ENCODE assay signal across 11 cellular contexts in the genomic region with DNA sequence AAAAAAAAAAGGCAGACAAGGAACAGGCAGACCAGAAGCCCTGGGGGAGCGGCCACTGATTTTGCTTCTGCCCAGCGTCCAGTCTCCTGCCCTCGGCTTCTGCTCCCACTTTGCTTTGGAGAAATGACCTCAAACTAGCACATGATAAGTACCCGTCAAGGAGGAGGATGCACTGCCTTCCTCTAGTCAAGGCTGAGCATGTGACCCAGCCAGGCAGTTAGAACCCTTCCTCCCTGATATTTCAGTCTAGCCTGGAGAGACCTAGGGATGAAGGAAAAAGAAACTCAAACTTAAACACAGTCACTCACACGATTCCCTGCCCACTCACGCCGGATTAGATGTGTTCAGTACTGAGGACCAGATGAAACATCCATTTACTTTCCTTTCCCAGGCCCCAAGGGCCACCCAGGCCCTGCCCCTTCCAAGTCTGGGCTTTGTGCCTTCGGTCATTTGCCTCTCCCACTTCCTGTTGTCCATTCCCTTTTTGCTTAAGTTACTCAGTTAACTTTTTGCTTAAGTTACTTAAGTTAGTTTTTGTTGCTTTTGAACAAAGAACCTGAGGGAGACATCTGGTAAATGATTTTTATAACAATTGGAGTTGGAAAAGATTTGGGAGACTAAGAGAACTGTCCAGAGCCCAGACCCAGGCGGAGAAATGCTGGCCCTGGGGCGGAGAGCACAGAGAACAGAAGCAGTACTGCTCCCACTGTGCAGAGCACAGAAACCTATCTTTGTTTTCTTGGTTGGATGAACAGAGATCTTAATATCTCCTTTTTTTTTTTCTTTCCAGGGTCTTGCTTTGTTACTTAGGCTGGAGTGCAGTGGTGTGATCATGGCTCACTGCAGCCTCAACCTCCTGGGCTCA. TPM values are rescaled to one million over a fixed set of nuclear protein-coding genes. Genes with fewer than 3 reads are reported as not detected.
DNase-seq lines count a peak whose midpoint lies in the region; ATAC-seq and TF ChIP-seq lines count a peak whose summit lies in the region.
"Had no signal": no experiment of that assay in that cellular context is flagged by ENCODE, and none has a peak within 500 bp of the region (broad histone marks: within the 10 kb centered on the region; RNA-seq: fewer than 3 reads in every experiment).

No MANE protein-coding gene starts in this region.

- no peak overlapping the region for H3K27ac ChIP-seq in mesendoderm (ENCODE audit: low read depth, low read length)
- peak overlapping the region; percentile 40 for H3K27ac ChIP-seq in suprapubic skin
- no peak overlapping the region for H3K27ac ChIP-seq in CD4-positive, alpha-beta T cell (ENCODE audit: low read depth, low read length)

- no peak overlapping the region for H2AK5ac ChIP-seq in mesendoderm (ENCODE audit: low read length)

- WGBS in mesendoderm (ENCODE audit: extremely low coverage, insufficient coverage, low lambda C conversion rate), result no CpG with 5 or more reads among the region's 10 CpGs
- WGBS in suprapubic skin, result 47% methylated on average over 10 of the region's 10 CpGs

- H2BK120ac ChIP-seq in mesendoderm (ENCODE audit: low read depth, low read length), result no peak overlapping the region

- no peaks in the 10 kb centered on the region for H3K9me3 Mint-ChIP-seq in CD4-positive, alpha-beta T cell

- intact Hi-C loops in CD4-positive, alpha-beta T cell (cut with DNase I, micrococcal nuclease), result no loop called here

- H3K4me1 ChIP-seq in mesendoderm (ENCODE audit: control insufficient read depth, low read depth, low read length) (no peaks in the 10 kb centered on the region), suprapubic skin (peaks cover 9% of the 10 kb centered on the region)

- no peak for TF ChIP-seq CTCF in suprapubic skin (IDR thresholded peaks at IDR 0.05)
- TF ChIP-seq CTCF in CD4-positive, alpha-beta T cell (IDR thresholded peaks at IDR 0.05), result no peak

- H3K4ac ChIP-seq in mesendoderm (ENCODE audit: low read depth, low read length), result no peak overlapping the region

- H3K9me3 ChIP-seq in MG63 (no peaks in the 10 kb centered on the region), suprapubic skin (no peaks in the 10 kb centered on the region)
- H3K9me3 ChIP-seq in CD4-positive, alpha-beta T cell (ENCODE audit: control insufficient read depth, low read length), result no peaks in the 10 kb centered on the region

- H4K5ac ChIP-seq in mesendoderm (ENCODE audit: low read length), result no peak overlapping the region

- no peak for TF ChIP-seq EP300 in suprapubic skin (IDR thresholded peaks at IDR 0.05)

- no peaks in the 10 kb centered on the region for H3K27me3 Mint-ChIP-seq in CD4-positive, alpha-beta T cell

- H3K27ac Mint-ChIP-seq in CD4-positive, alpha-beta T cell, result no peak overlapping the region

- no peaks in the 10 kb centered on the region for H3K79me2 ChIP-seq in mesendoderm (ENCODE audit: control insufficient read depth, insufficient read depth, low read length)

- no peak overlapping the region for H3K4me2 ChIP-seq in mesendoderm (ENCODE audit: low read length)

- H3K27me3 ChIP-seq in MG63 (no peaks in the 10 kb centered on the region), mesendoderm (ENCODE audit: insufficient read depth, low read length, poor library complexity) (no peaks in the 10 kb centered on the region), suprapubic skin (no peaks in the 10 kb centered on the region)
- no peaks in the 10 kb centered on the region for H3K27me3 ChIP-seq in CD4-positive, alpha-beta T cell (ENCODE audit: control insufficient read depth, insufficient read depth, low read length)

- ATAC-seq in CD4-positive, alpha-beta T cell (ENCODE audit: poor library complexity), result no peak
- ATAC-seq in HG02798 (IDR thresholded peaks at IDR 0.05; ENCODE audit: poor library complexity, unreplicated experiment), result no peak

- no peak overlapping the region for H3K18ac ChIP-seq in mesendoderm (ENCODE audit: low read length)

- no peak overlapping the region for H3K4me3 Mint-ChIP-seq in CD4-positive, alpha-beta T cell

- peaks cover 22% of the 10 kb centered on the region for H3K4me1 Mint-ChIP-seq in CD4-positive, alpha-beta T cell (ENCODE audit: low read depth)

- no peak for TF ChIP-seq POLR2A in suprapubic skin (IDR thresholded peaks at IDR 0.05)

- no peaks in the 10 kb centered on the region for H3K36me3 Mint-ChIP-seq in CD4-positive, alpha-beta T cell (ENCODE audit: low read depth)

- no peak overlapping the region for H2BK15ac ChIP-seq in mesendoderm (replicated peaks; ENCODE audit: low read depth)

- peak; percentile 43 for DNase-seq in MG63
- peak; percentile 62 for DNase-seq in fibroblast of gingiva (ENCODE audit: low read depth)
- no peak for DNase-seq in mesendoderm
- DNase-seq in suprapubic skin (ENCODE audit: low spot score in 2 of 2), result no peak
- DNase-seq in stimulated activated CD4-positive, alpha-beta T cell treated with anti-CD3 and anti-CD28 coated beads, Interleukin-2, amount 100 ng/mL, for 48 hours, result no peak
- no peak for DNase-seq in CD4-positive, alpha-beta T cell
- DNase-seq in NCI-H2081 (lab: John Stamatoyannopoulos, UW), result no peak
- DNase-seq: DND-41, islet precursor cell, NCI-H226 had no signal

- H3K9ac ChIP-seq in mesendoderm (ENCODE audit: low read length), result no peak overlapping the region

- no peaks in the 10 kb centered on the region for H3K79me1 ChIP-seq in mesendoderm (ENCODE audit: low read length)

- CTCF ChIA-PET in CD4-positive, alpha-beta T cell (lab: Charles Lee), result no interaction called here

- peak overlapping the region; percentile 5 for H3K56ac ChIP-seq in mesendoderm (ENCODE audit: low read length)

- POLR2A ChIA-PET in CD4-positive, alpha-beta T cell (lab: Charles Lee), result no interaction called here

- no peak overlapping the region for H3K23ac ChIP-seq in mesendoderm (ENCODE audit: low read length)

- H3K36me3 ChIP-seq in MG63, result no peaks in the 10 kb centered on the region
- no peaks in the 10 kb centered on the region for H3K36me3 ChIP-seq in mesendoderm (ENCODE audit: control insufficient read depth, insufficient read depth, low read length)
- H3K36me3 ChIP-seq in suprapubic skin, result no peaks in the 10 kb centered on the region

- H3K4me3 ChIP-seq in MG63, result no peak overlapping the region
- no peak overlapping the region for H3K4me3 ChIP-seq in mesendoderm (ENCODE audit: low read length)
- no peak overlapping the region for H3K4me3 ChIP-seq in suprapubic skin

- H2BK5ac ChIP-seq in mesendoderm (ENCODE audit: low read length), result no peak overlapping the region

- no peak overlapping the region for H4K8ac ChIP-seq in mesendoderm (ENCODE audit: low read depth, low read length)

RNA-seq across cellular contexts. Expression of gene TTC7B, which starts 23.0 kb away (rescaled TPM):
- total RNA-seq in MG63 (2014; rRNA removed; shearing (Covaris generic); ENCODE audit: low replicate concordance), result 25.4 and 30.0 TPM in 2 replicates
- polyA plus RNA-seq in mesendoderm (2013, experiment 1 of 2), result 15.6 TPM
- 17.0 TPM for polyA plus RNA-seq in mesendoderm (2013, experiment 2 of 2)
- 10 to 100 TPM; 14.3 to 48.9 (median 32.5) TPM for total RNA-seq in suprapubic skin
- total RNA-seq in CD4-positive, alpha-beta T cell, result 1 to 10 TPM; 1.2 to 1.3 TPM

Comparison
In these comparisons a context has a peak if more than half of its experiments do, and no peak if none do; other contexts are left out.
1. DNase-seq: peak in MG63 (single experiment) and fibroblast of gingiva (single experiment); none in mesendoderm (single experiment), suprapubic skin (0 of 2), stimulated activated CD4-positive, alpha-beta T cell treated with anti-CD3 and anti-CD28 coated beads, Interleukin-2, amount 100 ng/mL, for 48 hours (0 of 2), CD4-positive, alpha-beta T cell (0 of 10) and NCI-H2081 (0 of 2).
2. RNA of gene TTC7B, which starts 23.0 kb away (total RNA-seq): 14.3 to 48.9 TPM in suprapubic skin and 25.4 to 30.0 TPM in MG63; 1.2 to 1.3 TPM in CD4-positive, alpha-beta T cell; every median in the first group is over 4 times any median in the second.